Comparison of ENCODE assay signal across 23 cellular contexts in the genomic region with DNA sequence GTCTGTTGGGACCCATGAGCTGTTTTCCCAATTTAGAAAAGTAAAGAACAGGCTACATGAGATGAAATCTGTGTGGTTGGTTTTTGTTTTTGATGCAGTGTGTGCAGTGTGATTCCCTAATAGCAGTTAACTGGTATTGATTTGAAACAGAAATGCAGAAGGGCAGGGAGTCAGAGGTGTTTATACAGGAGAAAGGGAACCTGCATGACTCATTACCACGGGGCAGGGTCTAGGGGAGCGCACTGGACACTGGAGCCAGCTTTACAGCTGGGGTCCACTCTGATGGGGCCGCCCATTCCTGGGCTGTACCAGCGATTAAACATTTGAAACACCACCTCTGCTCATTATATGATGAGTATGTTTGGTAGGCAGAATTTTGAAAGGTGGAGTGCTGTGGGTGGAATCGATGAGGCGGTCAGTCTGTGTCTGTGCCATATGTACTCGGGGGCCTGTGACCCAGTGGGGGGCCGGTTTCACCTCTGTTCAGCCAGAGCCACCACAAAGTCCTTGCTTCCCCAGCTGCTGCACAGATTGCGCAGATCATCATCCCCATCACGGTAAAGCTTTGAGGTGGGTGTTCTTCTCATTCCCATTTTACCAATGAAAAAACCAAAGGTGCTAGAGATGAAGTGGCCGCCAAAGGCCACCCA.
DNase-seq lines count a peak whose midpoint lies in the region; ATAC-seq and TF ChIP-seq lines count a peak whose summit lies in the region.
"Had no signal": no experiment of that assay in that cellular context is flagged by ENCODE, and none has a peak within 500 bp of the region (broad histone marks: within the 10 kb centered on the region; RNA-seq: fewer than 3 reads in every experiment).

No MANE protein-coding gene starts in this region.

- no peak overlapping the region for H2AFZ ChIP-seq in HCT116 (ENCODE audit: low read depth, low read length, poor library complexity, severe bottlenecking)
- no peak overlapping the region for H2AFZ ChIP-seq in osteoblast (ENCODE audit: low read length)

- H3K4me1 ChIP-seq in HCT116 (ENCODE audit: control insufficient read depth in 1 of 2, insufficient read depth in 2 of 2, low read length in 2 of 2), result peaks cover 61 to 66% of the 10 kb centered on the region in 2 experiments
- no peaks in the 10 kb centered on the region for H3K4me1 ChIP-seq in osteoblast (ENCODE audit: insufficient read depth, low read length)
- peaks cover 11 to 41% (median 24%) of the 10 kb centered on the region in 4 donors for H3K4me1 ChIP-seq in transverse colon

- peak overlapping the region; percentile 69 for H3K27ac ChIP-seq in HCT116 (ENCODE audit: low read depth, low read length)
- no peak overlapping the region for H3K27ac ChIP-seq in osteoblast (ENCODE audit: low read depth, low read length)
- H3K27ac ChIP-seq in transverse colon, result no peak overlapping the region
- H3K27ac ChIP-seq: heart right ventricle, KMS-11, tibial artery, WERI-Rb-1 had no signal

- H3K4me1 Mint-ChIP-seq in activated T-helper 2 cell treated with anti-CD3 and anti-CD28 coated beads, Interferon-gamma antibody, Interleukin-2, Interleukin-4, amounts not matched to agents 10 μg/mL and 5 μg/mL and 100 μg/mL, durations not matched to agents 14 hours and 24 hours and 36 hours (ENCODE audit: low read depth), result peaks cover 22% of the 10 kb centered on the region
- H3K4me1 Mint-ChIP-seq in immature natural killer cell, result peaks cover 42 to 75% of the 10 kb centered on the region in 2 donors

- H3K27me3 Mint-ChIP-seq in activated T-helper 2 cell treated with anti-CD3 and anti-CD28 coated beads, Interferon-gamma antibody, Interleukin-2, Interleukin-4, amounts not matched to agents 10 μg/mL and 5 μg/mL and 100 μg/mL, durations not matched to agents 14 hours and 24 hours and 36 hours (ENCODE audit: low read depth), result no peaks in the 10 kb centered on the region
- peaks cover 0 to 5% (median 3%) of the 10 kb centered on the region in 3 donors for H3K27me3 Mint-ChIP-seq in immature natural killer cell (ENCODE audit: low read depth in 3 of 3)
- H3K27me3 Mint-ChIP-seq: activated CD4-positive, alpha-beta T cell treated with anti-CD3 and anti-CD28 coated beads, Interleukin-2, amount 10 ng/mL, durations not matched to agents 24 days and 14 days; CD4-positive, CD25-positive, alpha-beta regulatory T cell; stimulated activated naive CD8-positive, alpha-beta T cell treated with anti-CD3 and anti-CD28 coated beads, Interleukin-15, amount 100 ng/mL, for 72 hours had no signal

- H3K27ac Mint-ChIP-seq in activated T-helper 2 cell treated with anti-CD3 and anti-CD28 coated beads, Interferon-gamma antibody, Interleukin-2, Interleukin-4, amounts not matched to agents 10 μg/mL and 5 μg/mL and 100 μg/mL, durations not matched to agents 14 hours and 24 hours and 36 hours, result peak overlapping the region; percentile 34
- H3K27ac Mint-ChIP-seq in immature natural killer cell, result peak overlapping the region in 5 of 6 donors; percentile 22 to 58 (median 33)
- H3K27ac Mint-ChIP-seq: activated CD4-positive, alpha-beta T cell treated with anti-CD3 and anti-CD28 coated beads, Interleukin-2, amount 10 ng/mL, durations not matched to agents 24 days and 14 days had no signal

- 93% methylated on average over 10 of the region's 11 CpGs; no CpG with 5 or more reads in 1 of the 2 donors for WGBS in transverse colon (ENCODE audit: low coverage in 1 of 2), 2 donors

- H3K79me2 ChIP-seq in HCT116 (ENCODE audit: insufficient read depth, low read length), result peaks cover 74% of the 10 kb centered on the region
- peaks cover 2% of the 10 kb centered on the region for H3K79me2 ChIP-seq in osteoblast (ENCODE audit: insufficient read depth, low read length)

- ATAC-seq in HCT116 (peak; percentile 35), esophagus mucosa (no peak), HG02642 (IDR thresholded peaks at IDR 0.05; ENCODE audit: poor library complexity, unreplicated experiment) (no peak), left colon (no peak)
- ATAC-seq: heart right ventricle; left ventricle myocardium superior; mucosa of descending colon; SK-N-SH treated with all-trans-retinoic acid at 6 μM for 48 hours; stimulated activated naive CD8-positive, alpha-beta T cell treated with anti-CD3 and anti-CD28 coated beads, Interleukin-15, amount 100 ng/mL, for 72 hours had no signal

- H3K36me3 ChIP-seq in HCT116 (ENCODE audit: control insufficient read depth in 1 of 2, insufficient read depth in 2 of 2, low read length in 2 of 2) (no peaks in the 10 kb centered on the region), osteoblast (ENCODE audit: insufficient read depth, low read length) (no peaks in the 10 kb centered on the region), transverse colon (no peaks in the 10 kb centered on the region)
- H3K36me3 ChIP-seq: tibial artery, WERI-Rb-1 had no signal

- no peaks in the 10 kb centered on the region for H3K9me3 Mint-ChIP-seq in activated T-helper 2 cell treated with anti-CD3 and anti-CD28 coated beads, Interferon-gamma antibody, Interleukin-2, Interleukin-4, amounts not matched to agents 10 μg/mL and 5 μg/mL and 100 μg/mL, durations not matched to agents 14 hours and 24 hours and 36 hours
- H3K9me3 Mint-ChIP-seq in immature natural killer cell, result no peaks in the 10 kb centered on the region
- H3K9me3 Mint-ChIP-seq: activated CD4-positive, alpha-beta T cell treated with anti-CD3 and anti-CD28 coated beads, Interleukin-2, amount 10 ng/mL, durations not matched to agents 24 days and 14 days; CD4-positive, CD25-positive, alpha-beta regulatory T cell; stimulated activated naive CD8-positive, alpha-beta T cell treated with anti-CD3 and anti-CD28 coated beads, Interleukin-15, amount 100 ng/mL, for 72 hours had no signal

- no peak for TF ChIP-seq EP300 in transverse colon (IDR thresholded peaks at IDR 0.05; ENCODE audit: low read depth)

- RAD21 ChIA-PET in HCT116 (lab: Charles Lee; ENCODE audit: low non-redundant PET in 1 of 2, low total read pairs in 2 of 2, uncharacterized antibody in 2 of 2, unreplicated experiment in 2 of 2), result interaction anchor here in 1 of 2 experiments (0.7 kb wide), 1 partner anchor 183 kb away, joined by 3 read pairs; no protein-coding TSS in a partner anchor

- POLR2A ChIA-PET in HCT116 (lab: Charles Lee), result no interaction called here

- in situ Hi-C loops in transverse colon (cut with MboI; ENCODE audit: low pct_ligation_motif_present in 1 of 4, low pct_unique_long_range_greater_than_20kb in 1 of 4, low sequenced_read_pairs in 3 of 4), result no loop called here

- H3K4me2 ChIP-seq in HCT116 (ENCODE audit: low read length), result peak overlapping the region; percentile 73
- H3K4me2 ChIP-seq in osteoblast (ENCODE audit: insufficient read depth, low read length), result no peak overlapping the region
- H3K4me2 ChIP-seq: KMS-11 had no signal

- intact Hi-C loops in HCT116 (cut with micrococcal nuclease), result loop anchor here (1.0 kb wide), 1 partner anchor 184 kb away; no protein-coding TSS in a partner anchor
- intact Hi-C loops in activated T-helper 2 cell treated with anti-CD3 and anti-CD28 coated beads, Interferon-gamma antibody, Interleukin-2, Interleukin-4, amounts not matched to agents 10 μg/mL and 5 μg/mL and 100 μg/mL, durations not matched to agents 14 hours and 24 hours and 36 hours (cut with micrococcal nuclease), result no loop called here
- intact Hi-C loops in transverse colon (cut with DNase I; ENCODE audit: low total_unique reads), result no loop called here
- intact Hi-C loops in left colon (cut with DNase I, micrococcal nuclease), result no loop called here

- TF ChIP-seq CTCF in HCT116 (IDR thresholded peaks at IDR 0.05 in 2 of 3, conservative IDR thresholded peaks at IDR 0.05 in 1 of 3; ENCODE audit: borderline replicate concordance in 1 of 3, insufficient read depth in 1 of 3, low read depth in 2 of 3, low read length in 2 of 3), result no peak
- TF ChIP-seq CTCF in osteoblast (IDR thresholded peaks at IDR 0.05; ENCODE audit: extremely low read depth, low read depth, low read length), result no peak
- TF ChIP-seq CTCF in transverse colon (IDR thresholded peaks at IDR 0.05), result no peak

- BruUV-seq in HCT116 (replicated peaks; lab: Mats Ljungman, UMichigan), result no TSS peak

- H3K9ac ChIP-seq in HCT116 (ENCODE audit: low read length), result peak overlapping the region; percentile 63
- H3K9ac ChIP-seq: KMS-11 had no signal

- CTCF ChIA-PET in HCT116 (lab: Charles Lee), result interaction anchor here (0.9 kb wide), 2 partner anchors 15 to 111 kb away, joined by 3 read pairs; no protein-coding TSS in a partner anchor

- no peaks in the 10 kb centered on the region for H4K20me1 ChIP-seq in HCT116 (ENCODE audit: insufficient read depth)
- H4K20me1 ChIP-seq in osteoblast (ENCODE audit: insufficient read depth, low read length), result peaks cover 39% of the 10 kb centered on the region

- H3K4me3 Mint-ChIP-seq in activated T-helper 2 cell treated with anti-CD3 and anti-CD28 coated beads, Interferon-gamma antibody, Interleukin-2, Interleukin-4, amounts not matched to agents 10 μg/mL and 5 μg/mL and 100 μg/mL, durations not matched to agents 14 hours and 24 hours and 36 hours (ENCODE audit: low read depth), result no peak overlapping the region
- no peak overlapping the region for H3K4me3 Mint-ChIP-seq in immature natural killer cell
- H3K4me3 Mint-ChIP-seq: activated CD4-positive, alpha-beta T cell treated with anti-CD3 and anti-CD28 coated beads, Interleukin-2, amount 10 ng/mL, durations not matched to agents 24 days and 14 days; stimulated activated naive CD8-positive, alpha-beta T cell treated with anti-CD3 and anti-CD28 coated beads, Interleukin-15, amount 100 ng/mL, for 72 hours had no signal

- peaks cover 3% of the 10 kb centered on the region for H3K36me3 Mint-ChIP-seq in activated T-helper 2 cell treated with anti-CD3 and anti-CD28 coated beads, Interferon-gamma antibody, Interleukin-2, Interleukin-4, amounts not matched to agents 10 μg/mL and 5 μg/mL and 100 μg/mL, durations not matched to agents 14 hours and 24 hours and 36 hours (ENCODE audit: low read depth)
- H3K36me3 Mint-ChIP-seq in immature natural killer cell, result peaks cover 0 to 9% (median 4%) of the 10 kb centered on the region in 3 donors

- TF ChIP-seq RAD21 in HCT116 (IDR thresholded peaks at IDR 0.05; ENCODE audit: low read depth), result no peak

- H3K4me3 ChIP-seq in HCT116 (replicated peaks in 1 of 2; ENCODE audit: low read depth in 1 of 2, low read length in 2 of 2) (peak overlapping the region in 1 of 2 experiments; percentile 41; a peak in 2 of 4 replicates), osteoblast (ENCODE audit: insufficient read depth, low read length) (no peak overlapping the region), transverse colon (no peak overlapping the region)
- H3K4me3 ChIP-seq: heart right ventricle, mucosa of descending colon, tibial artery had no signal

- no peaks in the 10 kb centered on the region for H3K27me3 ChIP-seq in HCT116 (ENCODE audit: insufficient read depth, low read length)
- H3K27me3 ChIP-seq in osteoblast (ENCODE audit: insufficient read depth, low read length), result no peaks in the 10 kb centered on the region
- H3K27me3 ChIP-seq in transverse colon, result no peaks in the 10 kb centered on the region
- H3K27me3 ChIP-seq: heart right ventricle, tibial artery had no signal

- DNase-seq in HCT116 (ENCODE audit: low read depth, low spot score), result no peak
- DNase-seq in activated T-helper 2 cell treated with anti-CD3 and anti-CD28 coated beads, Interferon-gamma antibody, Interleukin-2, Interleukin-4, amounts not matched to agents 10 μg/mL and 5 μg/mL and 100 μg/mL, durations not matched to agents 14 hours and 24 hours and 36 hours (ENCODE audit: low spot score), result no peak
- DNase-seq in immature natural killer cell, result no peak
- peak; percentile 23 for DNase-seq in osteoblast (ENCODE audit: insufficient read length, low spot score, missing footprints)
- no peak for DNase-seq in transverse colon
- DNase-seq in left colon, result no peak
- DNase-seq: activated CD4-positive, alpha-beta T cell treated with anti-CD3 and anti-CD28 coated beads, Interleukin-2, amount 10 ng/mL, durations not matched to agents 24 days and 14 days; activated naive CD4-positive, alpha-beta T cell treated with anti-CD3 and anti-CD28 coated beads, Interleukin-2, amount 50 U/mL, for 16 hours; activated T-cell treated with anti-CD3 and anti-CD28 coated beads, Interleukin-2, amount 50 U/mL, for 48 hours; amygdala; CD4-positive, CD25-positive, alpha-beta regulatory T cell; heart right ventricle; left ventricle myocardium superior; mucosa of descending colon; NCI-H1694 treated with DMSO at 0.1 percent for 48 hours; NCI-H526 treated with DMSO at 0.1 percent for 48 hours; stimulated activated naive CD8-positive, alpha-beta T cell treated with anti-CD3 and anti-CD28 coated beads, Interleukin-15, amount 100 ng/mL, for 72 hours; tibial artery; WERI-Rb-1 had no signal

- H3K9me3 ChIP-seq in HCT116 (ENCODE audit: control insufficient read depth in 1 of 2, insufficient read depth in 1 of 2, low read depth in 1 of 2, low read length in 2 of 2), result no peaks in the 10 kb centered on the region
- H3K9me3 ChIP-seq in osteoblast (ENCODE audit: low read depth, low read length), result no peaks in the 10 kb centered on the region
- no peaks in the 10 kb centered on the region for H3K9me3 ChIP-seq in transverse colon
- H3K9me3 ChIP-seq: heart right ventricle, mucosa of descending colon, tibial artery had no signal

- no peaks in the 10 kb centered on the region for H3K9me2 ChIP-seq in HCT116 (ENCODE audit: insufficient read depth)

- no peak for TF ChIP-seq POLR2A in HCT116 (IDR thresholded peaks at IDR 0.05; ENCODE audit: borderline replicate concordance, extremely low read depth, insufficient read depth, insufficient read length)
- TF ChIP-seq POLR2A in transverse colon (IDR thresholded peaks at IDR 0.05), result no peak
